In genomic region chr1:84855947-84856660, GRCh38 we compare ENCODE assay signal across 1 cellular context.
TF ChIP-seq lines count a peak whose summit lies in the region.

No MANE protein-coding gene starts in this region.

TF ChIP-seq in K562, 482 proteins besides CTCF, POLR2A, EP300 and RAD21:
- no peak for TF ChIP-seq ZNF551 (CRISPR knock-in tag; IDR thresholded peaks at IDR 0.05)
- peak; percentile 61 for TF ChIP-seq PRDM10 (IDR thresholded peaks at IDR 0.05; ENCODE audit: partially characterized antibody)
